Comparison of ENCODE assay signal across 21 cellular contexts in genomic region chr14:91046488-91047072, GRCh38.
"Had no signal": no experiment of that assay in that cellular context is flagged by ENCODE, and none has a peak within 500 bp of the region (broad histone marks: within the 10 kb centered on the region; RNA-seq: fewer than 3 reads in every experiment).

No MANE protein-coding gene starts in this region.

- H3K27ac ChIP-seq: ascending aorta, body of pancreas, SJSA1 had no signal

- ATAC-seq: body of pancreas, PC-3, SK-N-SH treated with all-trans-retinoic acid at 6 μM for 48 hours had no signal

- H3K36me3 ChIP-seq: ascending aorta, SJSA1 had no signal

- H3K9me3 Mint-ChIP-seq: activated naive CD8-positive, alpha-beta T cell treated with anti-CD3 and anti-CD28 coated beads, Interleukin-2, amount 50 U/mL, for 24 hours; activated T-cell treated with anti-CD3 and anti-CD28 coated beads, Interleukin-2, amount 50 U/mL, for 24 hours; activated T-helper 1 cell treated with anti-CD3 and anti-CD28 coated beads, Interleukin-12 subunit alpha, Interleukin-12 subunit beta, Interleukin-2, Interleukin-4 antibody, amounts not matched to agents 30 ng/mL and 10 ng/mL and 1 ng/mL, durations not matched to agents 14 hours and 24 hours and 36 hours had no signal

- H3K9me3 ChIP-seq: ascending aorta, body of pancreas, SJSA1 had no signal

- H3K27me3 ChIP-seq: ascending aorta, body of pancreas, SJSA1 had no signal

- H3K4me3 Mint-ChIP-seq: activated CD8-positive, alpha-beta memory T cell treated with anti-CD3 and anti-CD28 coated beads, Interleukin-2, amount 10 ng/mL, durations not matched to agents 7 days and 5 days; activated naive CD8-positive, alpha-beta T cell treated with anti-CD3 and anti-CD28 coated beads, Interleukin-2, amount 50 U/mL, for 24 hours; activated T-cell treated with anti-CD3 and anti-CD28 coated beads, Interleukin-2, amount 50 U/mL, for 24 hours had no signal

- DNase-seq: activated CD4-positive, alpha-beta T cell treated with anti-CD3 and anti-CD28 coated beads for 4 hours; activated CD8-positive, alpha-beta memory T cell treated with anti-CD3 and anti-CD28 coated beads, Interleukin-2, amount 10 ng/mL, durations not matched to agents 7 days and 5 days; activated effector memory CD4-positive, alpha-beta T cell treated with anti-CD3 and anti-CD28 coated beads, Interleukin-2, amount 50 U/mL, for 16 hours; activated naive CD4-positive, alpha-beta T cell treated with Interleukin-2 at 50 U/mL for 16 hours; activated naive CD8-positive, alpha-beta T cell treated with anti-CD3 and anti-CD28 coated beads, Interleukin-2, amount 50 U/mL, for 24 hours; activated T-cell treated with anti-CD3 and anti-CD28 coated beads, Interleukin-2, amount 50 U/mL, for 24 hours; amniotic stem cell; body of pancreas; Kasumi-1; KBM-7; NCI-H1048; NCI-H146; NCI-H187 treated with DMSO at 0.1 percent for 48 hours; NCI-H2081 treated with DMSO at 0.1 percent for 48 hours; PC-3; SHP77; SW 1271 had no signal

- H3K4me1 ChIP-seq: ascending aorta, body of pancreas, SJSA1 had no signal

- H3K27ac Mint-ChIP-seq: activated naive CD8-positive, alpha-beta T cell treated with anti-CD3 and anti-CD28 coated beads, Interleukin-2, amount 50 U/mL, for 24 hours had no signal

- H3K4me3 ChIP-seq: ascending aorta, body of pancreas, SJSA1 had no signal

- H3K27me3 Mint-ChIP-seq: activated CD8-positive, alpha-beta memory T cell treated with anti-CD3 and anti-CD28 coated beads, Interleukin-2, amount 10 ng/mL, durations not matched to agents 7 days and 5 days; activated naive CD8-positive, alpha-beta T cell treated with anti-CD3 and anti-CD28 coated beads, Interleukin-2, amount 50 U/mL, for 24 hours; activated T-cell treated with anti-CD3 and anti-CD28 coated beads, Interleukin-2, amount 50 U/mL, for 24 hours had no signal
